Comparison of ENCODE assay signal across 8 cellular contexts in genomic region chr10:26931223-26931622, GRCh38.
A peak's percentile ranks its signal among the peaks of the same experiment; 100 is the strongest.
DNase-seq lines count a peak whose midpoint lies in the region; ATAC-seq and TF ChIP-seq lines count a peak whose summit lies in the region.
"Had no signal": no experiment of that assay in that cellular context is flagged by ENCODE, and none has a peak within 500 bp of the region (broad histone marks: within the 10 kb centered on the region; RNA-seq: fewer than 3 reads in every experiment).

No MANE protein-coding gene starts in this region.

- no TSS peak for BruUV-seq in mammary epithelial cell (replicated peaks; lab: Mats Ljungman, UMichigan)

- H2BK120ac ChIP-seq in trophoblast cell (ENCODE audit: insufficient read depth, low read length, poor library complexity) = no peak overlapping the region

- H2BK12ac ChIP-seq in trophoblast cell (ENCODE audit: low read length) = no peak overlapping the region

- no peak overlapping the region for H2AK5ac ChIP-seq in trophoblast cell (ENCODE audit: low read length)

- no peak overlapping the region for H4K91ac ChIP-seq in trophoblast cell (ENCODE audit: low read depth, low read length)

- no peaks in the 10 kb centered on the region for H3K79me2 ChIP-seq in mammary epithelial cell (ENCODE audit: insufficient read depth, low read length)
- H3K79me2 ChIP-seq in trophoblast cell (ENCODE audit: control insufficient read depth, insufficient read depth, low read length, poor library complexity) = no peaks in the 10 kb centered on the region

- H3K9ac ChIP-seq in mammary epithelial cell (ENCODE audit: insufficient read depth, low read length) (no peak overlapping the region), trophoblast cell (ENCODE audit: low read length) (no peak overlapping the region)
- H3K9ac ChIP-seq: KMS-11 had no signal

- no peak overlapping the region for H3K14ac ChIP-seq in trophoblast cell (ENCODE audit: low read length)

- H3K4me2 ChIP-seq in mammary epithelial cell (ENCODE audit: insufficient read depth, low read depth, low read length) (peak overlapping the region; percentile 56), trophoblast cell (ENCODE audit: low read length) (peak overlapping the region; percentile 40)
- H3K4me2 ChIP-seq: KMS-11 had no signal

- 16% methylated on average over 11 of the region's 21 CpGs for WGBS in mammary epithelial cell (ENCODE audit: low coverage, missing lambda C conversion rate)
- no CpG with 5 or more reads among the region's 21 CpGs for WGBS in trophoblast cell (ENCODE audit: extremely low coverage, insufficient coverage, insufficient read length)

- ATAC-seq in HG02973 (IDR thresholded peaks at IDR 0.05; ENCODE audit: unreplicated experiment) = peak; percentile 89

- no peaks in the 10 kb centered on the region for H3K36me3 ChIP-seq in mammary epithelial cell (ENCODE audit: insufficient read depth, low read length)
- no peaks in the 10 kb centered on the region for H3K36me3 ChIP-seq in trophoblast cell (ENCODE audit: control insufficient read depth in 1 of 2, insufficient read depth in 2 of 2, low read length in 2 of 2)

- peak overlapping the region; percentile 72 for H4K12ac ChIP-seq in trophoblast cell (ENCODE audit: low read depth, low read length)

- dilution Hi-C loops in mammary epithelial cell (cut with HindIII; ENCODE audit: low sequenced_read_pairs) = no loop called here

- H4K8ac ChIP-seq in trophoblast cell (ENCODE audit: low read depth, low read length) = no peak overlapping the region

- H3K23ac ChIP-seq in trophoblast cell (ENCODE audit: low read length) = no peak overlapping the region

- H4K20me1 ChIP-seq in mammary epithelial cell (ENCODE audit: insufficient read depth, low read length) = no peaks in the 10 kb centered on the region

- in situ Hi-C loops in mammary epithelial cell (cut with MboI; ENCODE audit: low sequenced_read_pairs in 2 of 2) = no loop called here

- CTCF ChIA-PET in mammary epithelial cell (lab: Charles Lee; ENCODE audit: low non-redundant PET) = no interaction called here

- H3K4me1 ChIP-seq in mammary epithelial cell (ENCODE audit: insufficient read depth, low read length) (no peaks in the 10 kb centered on the region), trophoblast cell (ENCODE audit: control insufficient read depth in 1 of 2, insufficient read depth in 2 of 2, low read length in 2 of 2) (peaks cover 0 to 3% of the 10 kb centered on the region in 2 experiments)

- H3K27ac ChIP-seq in mammary epithelial cell (ENCODE audit: insufficient read depth, low read depth, low read length) = no peak overlapping the region
- no peak overlapping the region for H3K27ac ChIP-seq in trophoblast cell (ENCODE audit: low read depth, low read length)
- H3K27ac ChIP-seq: KMS-11 had no signal

- no peak overlapping the region for H3K18ac ChIP-seq in trophoblast cell (ENCODE audit: low read length)

- H3K79me1 ChIP-seq in trophoblast cell (ENCODE audit: low read length) = no peaks in the 10 kb centered on the region

- DNase-seq in GM19240 (ENCODE audit: insufficient read length, low spot score) (peak; percentile 30), mammary epithelial cell (no peak), trophoblast cell (peak; percentile 59), DMS53 treated with DMSO at 0.1 percent for 48 hours (lab: John Stamatoyannopoulos, UW; ENCODE audit: unreplicated experiment) (no peak), NCI-H345 treated with DMSO at 0.1 percent for 48 hours (lab: John Stamatoyannopoulos, UW; ENCODE audit: unreplicated experiment) (no peak), DMS79 (lab: John Stamatoyannopoulos, UW) (no peak)

- no peaks in the 10 kb centered on the region for H3K27me3 ChIP-seq in mammary epithelial cell (ENCODE audit: insufficient read depth, low read length)
- no peaks in the 10 kb centered on the region for H3K27me3 ChIP-seq in trophoblast cell (ENCODE audit: insufficient read depth, low read length)

- intact Hi-C loops in mammary epithelial cell (cut with micrococcal nuclease) = no loop called here

- no peaks in the 10 kb centered on the region for H3K9me3 ChIP-seq in mammary epithelial cell (replicated peaks; ENCODE audit: insufficient read depth, low read length)
- H3K9me3 ChIP-seq in trophoblast cell (ENCODE audit: insufficient read depth, low read depth, low read length) = no peaks in the 10 kb centered on the region

- no peak for TF ChIP-seq CTCF in mammary epithelial cell (conservative IDR thresholded peaks at IDR 0.05 in 1 of 2, IDR thresholded peaks at IDR 0.05 in 1 of 2; ENCODE audit: extremely low read depth in 1 of 2, insufficient read depth in 1 of 2, low read depth in 1 of 2, low read length in 2 of 2)

- no peak overlapping the region for H3K4ac ChIP-seq in trophoblast cell (ENCODE audit: low read depth, low read length)

- H2BK5ac ChIP-seq in trophoblast cell (ENCODE audit: low read depth, low read length, poor library complexity) = no peak overlapping the region

- H3K4me3 ChIP-seq in mammary epithelial cell (replicated peaks in 1 of 3; ENCODE audit: insufficient read depth in 1 of 3, low read depth in 2 of 3, low read length in 3 of 3) (no peak overlapping the region), trophoblast cell (ENCODE audit: low read depth, low read length) (no peak overlapping the region)

- H2AFZ ChIP-seq in mammary epithelial cell (ENCODE audit: low read depth, low read length) (peak overlapping the region; percentile 44), trophoblast cell (ENCODE audit: insufficient read depth, low read length, poor library complexity) (peak overlapping the region; percentile 68)

Comparison
In these comparisons a context has a peak if more than half of its experiments do, and no peak if none do; other contexts are left out.
1. DNase-seq: peak in GM19240 (single experiment) and trophoblast cell (2 of 2); none in mammary epithelial cell (single experiment), DMS53 treated with DMSO at 0.1 percent for 48 hours (single experiment), NCI-H345 treated with DMSO at 0.1 percent for 48 hours (single experiment) and DMS79 (single experiment).